In genomic region chr1:66739401-66740157, GRCh38 we compare ENCODE assay signal across 1 cellular context.
TF ChIP-seq lines count a peak whose summit lies in the region.

No MANE protein-coding gene starts in this region.

TF ChIP-seq in SK-N-SH, 30 proteins besides CTCF, POLR2A, EP300 and RAD21 (continued from another document):
- TF ChIP-seq PBX3 (IDR thresholded peaks at IDR 0.05) = no peak
